ENCODE assay signal across 8 cellular contexts in the genomic region with DNA sequence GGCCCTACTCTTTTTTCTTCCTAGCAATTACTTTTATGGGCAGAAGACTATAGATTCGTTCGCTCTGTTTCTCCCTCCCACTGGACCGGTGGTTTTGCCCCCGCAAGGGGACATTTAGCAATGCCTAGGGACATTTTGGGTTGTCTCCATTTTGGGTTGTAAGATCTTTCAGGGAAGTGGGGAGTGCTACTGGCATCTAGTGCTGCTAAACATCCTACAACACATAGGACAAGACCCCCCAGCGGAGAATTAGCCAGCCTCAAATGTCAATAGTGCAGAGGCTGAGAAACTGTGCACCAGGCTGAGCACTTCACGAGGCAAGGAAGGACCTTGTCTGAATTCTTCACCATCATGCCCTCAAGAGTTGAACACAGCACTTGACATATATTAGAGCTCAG. TPM values are rescaled to one million over a fixed set of nuclear protein-coding genes. Genes with fewer than 3 reads are reported as not detected.
DNase-seq lines count a peak whose midpoint lies in the region; ATAC-seq and TF ChIP-seq lines count a peak whose summit lies in the region.

No MANE protein-coding gene starts in this region.

- POLR2A ChIA-PET in SK-N-SH (lab: Yijun Ruan, JAX) = interaction anchor here (0.7 to 1.1 kb wide), 2 partner anchors 9 to 10 kb away, joined by 3 to 5 read pairs; no protein-coding TSS in a partner anchor

- H3K9ac ChIP-seq in SK-N-SH (peak overlapping the region; percentile 89; the same call in 1 of the 2 replicates), colonic mucosa (ENCODE audit: low read depth in 2 of 2, low read length in 2 of 2) (peak overlapping the region; percentile 59 to 98)

- H3K36me3 ChIP-seq in SK-N-SH (replicated peaks in 1 of 2; ENCODE audit: control insufficient read depth in 1 of 2, insufficient read depth in 2 of 2, low read length in 1 of 2) (no peaks in the 10 kb centered on the region), colonic mucosa (no peaks in the 10 kb centered on the region), upper lobe of left lung (no peaks in the 10 kb centered on the region)

- H3K27ac Mint-ChIP-seq in naive B cell (peak overlapping the region in 5 of 6 donors; percentile 46 to 97 (median 94)), endothelial cell (ENCODE audit: unreplicated experiment) (no peak overlapping the region)

- peak overlapping the region; percentile 75; the same call in 1 of the 2 replicates for H2AFZ ChIP-seq in SK-N-SH (ENCODE audit: low read depth)

- H3K4me1 ChIP-seq in SK-N-SH (ENCODE audit: control insufficient read depth in 1 of 2, insufficient read depth in 2 of 2, low read depth in 1 of 2, low read length in 1 of 2) (peaks cover 47 to 51% of the 10 kb centered on the region in 2 experiments), colonic mucosa (peaks cover 46% of the 10 kb centered on the region), upper lobe of left lung (peaks cover 58 to 69% (median 65%) of the 10 kb centered on the region in 4 donors)

- H3K27me3 Mint-ChIP-seq in naive B cell = no peaks in the 10 kb centered on the region
- peaks cover 17% of the 10 kb centered on the region for H3K27me3 Mint-ChIP-seq in endothelial cell (ENCODE audit: unreplicated experiment)

- H3K9me3 ChIP-seq in SK-N-SH (no peaks in the 10 kb centered on the region), colonic mucosa (no peaks in the 10 kb centered on the region), upper lobe of left lung (no peaks in the 10 kb centered on the region)

- peak overlapping the region; percentile 79; the same call in 1 of the 2 replicates for H3K4me2 ChIP-seq in SK-N-SH

- TF ChIP-seq EP300 in SK-N-SH (IDR thresholded peaks at IDR 0.05; ENCODE audit: borderline replicate concordance in 1 of 2, low read depth in 1 of 2, low read length in 1 of 2) (no peak), upper lobe of left lung (IDR thresholded peaks at IDR 0.05) (no peak)

- peaks cover 52% of the 10 kb centered on the region for H3F3A ChIP-seq in SK-N-SH (replicated peaks; ENCODE audit: insufficient read depth)

- WGBS in SK-N-SH (ENCODE audit: low lambda C conversion rate) = 95% methylated on average over 6 of the region's 6 CpGs
- 65 to 75% methylated on average over 6 of the region's 6 CpGs for WGBS in upper lobe of left lung, 2 donors

- CTCF ChIA-PET in SK-N-SH (lab: Yijun Ruan, JAX) = interaction anchor here (3.6 to 13.1 kb wide), 2 partner anchors 23 to 89 kb away, joined by 24 to 99 read pairs; no protein-coding TSS in a partner anchor

- peaks cover 5% of the 10 kb centered on the region for H3K79me2 ChIP-seq in SK-N-SH (ENCODE audit: insufficient read depth)

- no peak for DNase-seq in SK-N-SH
- DNase-seq in colonic mucosa = no peak
- DNase-seq in naive B cell = no peak
- DNase-seq in upper lobe of left lung = no peak
- no peak for DNase-seq in NCI-H774 (lab: John Stamatoyannopoulos, UW)
- no peak for DNase-seq in endothelial cell (ENCODE audit: low spot score)
- no peak for DNase-seq in activated T-cell treated with anti-CD3 and anti-CD28 coated beads, Interleukin-2, amount 50 U/mL, for 48 hours

- H3K4me3 Mint-ChIP-seq in naive B cell (peak overlapping the region in 4 of 8 donors; percentile 75 to 92 (median 84)), endothelial cell (ENCODE audit: unreplicated experiment) (no peak overlapping the region)

- intact Hi-C loops in colonic mucosa (cut with DNase I) = no loop called here

- H3K27me3 ChIP-seq in SK-N-SH (ENCODE audit: insufficient read depth) (no peaks in the 10 kb centered on the region), colonic mucosa (no peaks in the 10 kb centered on the region), upper lobe of left lung (no peaks in the 10 kb centered on the region)

- no peak for TF ChIP-seq POLR2A in upper lobe of left lung (IDR thresholded peaks at IDR 0.05)

- H3K36me3 Mint-ChIP-seq in naive B cell (no peaks in the 10 kb centered on the region), endothelial cell (ENCODE audit: low read depth, unreplicated experiment) (no peaks in the 10 kb centered on the region)

- H3K4me3 ChIP-seq in SK-N-SH (ENCODE audit: low read depth in 2 of 2, low read length in 1 of 2) = no peak overlapping the region
- H3K4me3 ChIP-seq in colonic mucosa = no peak overlapping the region
- no peak overlapping the region for H3K4me3 ChIP-seq in upper lobe of left lung

- H3K4me1 Mint-ChIP-seq in naive B cell (peaks cover 46 to 63% (median 54%) of the 10 kb centered on the region in 3 donors), endothelial cell (ENCODE audit: unreplicated experiment) (peaks cover 61% of the 10 kb centered on the region)

- no peak for ATAC-seq in SK-N-SH treated with all-trans-retinoic acid at 6 μM for 48 hours
- ATAC-seq in naive B cell (ENCODE audit: low read depth in 2 of 2) = no peak
- ATAC-seq in upper lobe of left lung (ENCODE audit: low FRiP score in 2 of 2) = no peak

- no peaks in the 10 kb centered on the region for H3K9me3 Mint-ChIP-seq in naive B cell
- H3K9me3 Mint-ChIP-seq in endothelial cell (ENCODE audit: unreplicated experiment) = no peaks in the 10 kb centered on the region

- H4K20me1 ChIP-seq in SK-N-SH (ENCODE audit: insufficient read depth) = no peaks in the 10 kb centered on the region

- TF ChIP-seq CTCF in SK-N-SH (IDR thresholded peaks at IDR 0.05) (no peak), colonic mucosa (IDR thresholded peaks at IDR 0.05) (no peak), upper lobe of left lung (IDR thresholded peaks at IDR 0.05) (no peak), endothelial cell (IDR thresholded peaks at IDR 0.05; ENCODE audit: unreplicated experiment) (no peak)

- H3K27ac ChIP-seq in SK-N-SH (ENCODE audit: low read depth in 2 of 2, low read length in 1 of 2) (peak overlapping the region; percentile 97 to 100), colonic mucosa (peak overlapping the region; percentile 99), upper lobe of left lung (peak overlapping the region; percentile 97 to 100 (median 98))

- H3K9me2 ChIP-seq in SK-N-SH = no peaks in the 10 kb centered on the region

- TF ChIP-seq RAD21 in SK-N-SH (IDR thresholded peaks at IDR 0.05; ENCODE audit: low read length) = no peak

TF ChIP-seq in SK-N-SH, 30 proteins besides CTCF, POLR2A, EP300 and RAD21 (continues in another document):
- TF ChIP-seq, protein P1, sequence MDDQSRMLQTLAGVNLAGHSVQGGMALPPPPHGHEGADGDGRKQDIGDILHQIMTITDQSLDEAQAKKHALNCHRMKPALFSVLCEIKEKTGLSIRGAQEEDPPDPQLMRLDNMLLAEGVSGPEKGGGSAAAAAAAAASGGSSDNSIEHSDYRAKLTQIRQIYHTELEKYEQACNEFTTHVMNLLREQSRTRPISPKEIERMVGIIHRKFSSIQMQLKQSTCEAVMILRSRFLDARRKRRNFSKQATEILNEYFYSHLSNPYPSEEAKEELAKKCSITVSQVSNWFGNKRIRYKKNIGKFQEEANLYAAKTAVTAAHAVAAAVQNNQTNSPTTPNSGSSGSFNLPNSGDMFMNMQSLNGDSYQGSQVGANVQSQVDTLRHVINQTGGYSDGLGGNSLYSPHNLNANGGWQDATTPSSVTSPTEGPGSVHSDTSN (IDR thresholded peaks at IDR 0.05) = no peak
- no peak for TF ChIP-seq MEF2A (IDR thresholded peaks at IDR 0.05; ENCODE audit: borderline replicate concordance, low read depth)
- TF ChIP-seq POLR2AphosphoS5 (IDR thresholded peaks at IDR 0.05; ENCODE audit: low read depth, low read length) = no peak
- TF ChIP-seq, protein P2, sequence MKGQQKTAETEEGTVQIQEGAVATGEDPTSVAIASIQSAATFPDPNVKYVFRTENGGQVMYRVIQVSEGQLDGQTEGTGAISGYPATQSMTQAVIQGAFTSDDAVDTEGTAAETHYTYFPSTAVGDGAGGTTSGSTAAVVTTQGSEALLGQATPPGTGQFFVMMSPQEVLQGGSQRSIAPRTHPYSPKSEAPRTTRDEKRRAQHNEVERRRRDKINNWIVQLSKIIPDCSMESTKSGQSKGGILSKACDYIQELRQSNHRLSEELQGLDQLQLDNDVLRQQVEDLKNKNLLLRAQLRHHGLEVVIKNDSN (IDR thresholded peaks at IDR 0.05; ENCODE audit: borderline replicate concordance, low read depth) = no peak
- no peak for TF ChIP-seq FOXM1 (IDR thresholded peaks at IDR 0.05; ENCODE audit: low read depth)

TF ChIP-seq in SK-N-SH treated with all-trans-retinoic acid at 6 μM for 48 hours, 23 proteins besides CTCF, POLR2A, EP300 and RAD21 (continues in another document):
- TF ChIP-seq ZFP30 (CRISPR knock-in tag; IDR thresholded peaks at IDR 0.05) = no peak
- no peak for TF ChIP-seq ZC3H10 (CRISPR knock-in tag; IDR thresholded peaks at IDR 0.05)
- TF ChIP-seq, protein P3, sequence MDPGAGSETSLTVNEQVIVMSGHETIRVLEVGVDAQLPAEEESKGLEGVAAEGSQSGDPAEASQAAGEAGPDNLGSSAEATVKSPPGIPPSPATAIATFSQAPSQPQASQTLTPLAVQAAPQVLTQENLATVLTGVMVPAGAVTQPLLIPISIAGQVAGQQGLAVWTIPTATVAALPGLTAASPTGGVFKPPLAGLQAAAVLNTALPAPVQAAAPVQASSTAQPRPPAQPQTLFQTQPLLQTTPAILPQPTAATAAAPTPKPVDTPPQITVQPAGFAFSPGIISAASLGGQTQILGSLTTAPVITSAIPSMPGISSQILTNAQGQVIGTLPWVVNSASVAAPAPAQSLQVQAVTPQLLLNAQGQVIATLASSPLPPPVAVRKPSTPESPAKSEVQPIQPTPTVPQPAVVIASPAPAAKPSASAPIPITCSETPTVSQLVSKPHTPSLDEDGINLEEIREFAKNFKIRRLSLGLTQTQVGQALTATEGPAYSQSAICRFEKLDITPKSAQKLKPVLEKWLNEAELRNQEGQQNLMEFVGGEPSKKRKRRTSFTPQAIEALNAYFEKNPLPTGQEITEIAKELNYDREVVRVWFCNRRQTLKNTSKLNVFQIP (CRISPR knock-in tag; IDR thresholded peaks at IDR 0.05; ENCODE audit: borderline replicate concordance, low read depth) = no peak
- TF ChIP-seq SNAI2 (CRISPR knock-in tag; IDR thresholded peaks at IDR 0.05) = no peak
- no peak for TF ChIP-seq ZNF565 (CRISPR knock-in tag; conservative IDR thresholded peaks at IDR 0.05; ENCODE audit: low read depth)

RNA-seq across cellular contexts. Expression of a gene that starts 4.8 kb away (rescaled TPM):
- polyA plus RNA-seq in SK-N-SH (2012; rRNA removed) = 20.6 and 25.3 TPM in 2 replicates
- polyA plus RNA-seq in SK-N-SH (2012; cell fraction: cytosol; rRNA removed) = 19.5 and 20.5 TPM in 2 replicates
- 54.6 and 62.7 TPM in 2 replicates for polyA plus RNA-seq in SK-N-SH (2012; cell fraction: nucleus; rRNA removed)
- total RNA-seq in colonic mucosa = 10 to 100 TPM; 45.4 to 53.1 TPM
- 10 to 100 TPM in 4 of 6 donors, 1 to 10 TPM in 2; 2.7 to 22.7 (median 12.1) TPM for polyA plus RNA-seq in naive B cell (ENCODE audit: low read depth in 6 of 6)
- total RNA-seq in upper lobe of left lung = 100 to 1,000 TPM in 1 of 6 donors, 10 to 100 TPM in 5; 24.6 to 120 (median 51.8) TPM
- total RNA-seq in endothelial cell (ENCODE audit: unreplicated experiment) = 109 TPM
